Comparison of ENCODE assay signal across 22 cellular contexts in the genomic region with DNA sequence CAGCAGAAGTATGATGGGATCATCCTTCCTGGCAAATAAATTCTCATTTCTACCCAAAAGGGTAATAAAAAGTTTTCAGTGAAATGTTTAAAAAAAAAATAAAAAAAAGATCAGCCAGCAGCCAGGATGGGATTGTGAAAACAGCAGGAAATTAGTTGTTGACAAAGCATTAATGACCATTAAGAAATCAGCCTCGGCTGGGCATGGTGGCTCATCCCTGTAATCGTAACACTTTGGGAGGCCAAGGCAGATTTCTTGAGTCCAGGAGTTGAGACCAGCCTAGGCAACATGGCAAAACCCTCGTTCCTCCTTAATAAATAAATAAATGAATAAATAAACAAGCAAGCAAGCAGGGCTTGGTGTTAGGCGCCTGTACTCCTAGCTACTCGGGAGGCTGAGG.
"Had no signal": no experiment of that assay in that cellular context is flagged by ENCODE, and none has a peak within 500 bp of the region (broad histone marks: within the 10 kb centered on the region; RNA-seq: fewer than 3 reads in every experiment).

No MANE protein-coding gene starts in this region.

- H3K4me3 ChIP-seq: Peyer's patch, SJSA1 had no signal

- H3K9ac ChIP-seq: KMS-11 had no signal

- H3K4me1 Mint-ChIP-seq: activated naive CD4-positive, alpha-beta T cell treated with anti-CD3 and anti-CD28 coated beads, Interleukin-2, amount 10 ng/mL, durations not matched to agents 7 days and 5 days had no signal

- H3K4me2 ChIP-seq: KMS-11 had no signal

- H3K27ac Mint-ChIP-seq: activated CD4-positive, alpha-beta memory T cell treated with anti-CD3 and anti-CD28 coated beads, Interleukin-2, amount 10 ng/mL, durations not matched to agents 7 days and 5 days; activated CD4-positive, alpha-beta T cell treated with anti-CD3 and anti-CD28 coated beads for 36 hours; activated naive CD4-positive, alpha-beta T cell treated with anti-CD3 and anti-CD28 coated beads, Interleukin-2, amount 10 ng/mL, durations not matched to agents 7 days and 5 days; activated naive CD8-positive, alpha-beta T cell treated with anti-CD3 and anti-CD28 coated beads for 36 hours; activated T-helper 2 cell treated with anti-CD3 and anti-CD28 coated beads, Interferon-gamma antibody, Interleukin-2, Interleukin-4, amounts not matched to agents 10 μg/mL and 5 μg/mL and 100 μg/mL, durations not matched to agents 14 hours and 24 hours and 36 hours; T-helper 1 cell treated with Interleukin-12 subunit alpha and Interleukin-12 subunit beta and Interleukin-4 antibody, amounts not matched to agents 30 μg/mL and 1 μg/mL, for 36 hours had no signal

- H3K4me3 Mint-ChIP-seq: activated CD4-positive, alpha-beta memory T cell treated with anti-CD3 and anti-CD28 coated beads, Interleukin-2, amount 10 ng/mL, durations not matched to agents 7 days and 5 days; activated CD4-positive, alpha-beta T cell treated with anti-CD3 and anti-CD28 coated beads for 36 hours; activated naive CD4-positive, alpha-beta T cell treated with anti-CD3 and anti-CD28 coated beads, Interleukin-2, amount 10 ng/mL, durations not matched to agents 7 days and 5 days; activated naive CD8-positive, alpha-beta T cell treated with anti-CD3 and anti-CD28 coated beads for 36 hours; T-helper 1 cell treated with Interleukin-12 subunit alpha and Interleukin-12 subunit beta and Interleukin-4 antibody, amounts not matched to agents 30 μg/mL and 1 μg/mL, for 36 hours had no signal

- DNase-seq: activated CD4-positive, alpha-beta memory T cell treated with anti-CD3 and anti-CD28 coated beads, Interleukin-2, amount 10 ng/mL, durations not matched to agents 7 days and 5 days; activated CD4-positive, alpha-beta T cell treated with anti-CD3 and anti-CD28 coated beads for 36 hours; activated CD4-positive, alpha-beta T cell treated with anti-CD3 and anti-CD28 coated beads, Interleukin-2, amount 50 U/mL, for 1 hour; activated gamma-delta T cell treated with Interleukin-2 at 50 U/mL for 16 hours; activated naive CD4-positive, alpha-beta T cell treated with anti-CD3 and anti-CD28 coated beads, Interleukin-2, amount 10 ng/mL, durations not matched to agents 7 days and 5 days; activated naive CD8-positive, alpha-beta T cell treated with anti-CD3 and anti-CD28 coated beads for 36 hours; activated T-cell treated with anti-CD3 and anti-CD28 coated beads for 4 hours; activated T-cell treated with anti-CD3 and anti-CD28 coated beads, Interleukin-2, amount 50 U/mL, for 48 hours; NCI-H1105; NCI-H1436; NCI-H1694 treated with DMSO at 0.1 percent for 48 hours; NCI-H2029 treated with DMSO at 0.1 percent for 48 hours; NCI-H510A treated with DMSO at 0.1 percent for 48 hours; Peyer's patch; SHP77; T1000 had no signal

- H3K27me3 ChIP-seq: Peyer's patch, SJSA1 had no signal

- H3K9me3 Mint-ChIP-seq: activated CD4-positive, alpha-beta memory T cell treated with anti-CD3 and anti-CD28 coated beads, Interleukin-2, amount 10 ng/mL, durations not matched to agents 7 days and 5 days; activated naive CD4-positive, alpha-beta T cell treated with anti-CD3 and anti-CD28 coated beads, Interleukin-2, amount 10 ng/mL, durations not matched to agents 7 days and 5 days; activated naive CD8-positive, alpha-beta T cell treated with anti-CD3 and anti-CD28 coated beads for 36 hours; activated T-helper 2 cell treated with anti-CD3 and anti-CD28 coated beads, Interferon-gamma antibody, Interleukin-2, Interleukin-4, amounts not matched to agents 10 μg/mL and 5 μg/mL and 100 μg/mL, durations not matched to agents 14 hours and 24 hours and 36 hours; T-helper 1 cell treated with Interleukin-12 subunit alpha and Interleukin-12 subunit beta and Interleukin-4 antibody, amounts not matched to agents 30 μg/mL and 1 μg/mL, for 36 hours had no signal

- H3K27me3 Mint-ChIP-seq: activated CD4-positive, alpha-beta memory T cell treated with anti-CD3 and anti-CD28 coated beads, Interleukin-2, amount 10 ng/mL, durations not matched to agents 7 days and 5 days; activated CD4-positive, alpha-beta T cell treated with anti-CD3 and anti-CD28 coated beads for 36 hours; activated naive CD4-positive, alpha-beta T cell treated with anti-CD3 and anti-CD28 coated beads, Interleukin-2, amount 10 ng/mL, durations not matched to agents 7 days and 5 days; activated naive CD8-positive, alpha-beta T cell treated with anti-CD3 and anti-CD28 coated beads for 36 hours had no signal

- H3K4me1 ChIP-seq: Peyer's patch had no signal

- H3K27ac ChIP-seq: KMS-11, Peyer's patch, RWPE1, SJSA1, VCaP had no signal

- ATAC-seq: activated CD4-positive, alpha-beta T cell treated with anti-CD3 and anti-CD28 coated beads for 36 hours had no signal
